In the genomic region with DNA sequence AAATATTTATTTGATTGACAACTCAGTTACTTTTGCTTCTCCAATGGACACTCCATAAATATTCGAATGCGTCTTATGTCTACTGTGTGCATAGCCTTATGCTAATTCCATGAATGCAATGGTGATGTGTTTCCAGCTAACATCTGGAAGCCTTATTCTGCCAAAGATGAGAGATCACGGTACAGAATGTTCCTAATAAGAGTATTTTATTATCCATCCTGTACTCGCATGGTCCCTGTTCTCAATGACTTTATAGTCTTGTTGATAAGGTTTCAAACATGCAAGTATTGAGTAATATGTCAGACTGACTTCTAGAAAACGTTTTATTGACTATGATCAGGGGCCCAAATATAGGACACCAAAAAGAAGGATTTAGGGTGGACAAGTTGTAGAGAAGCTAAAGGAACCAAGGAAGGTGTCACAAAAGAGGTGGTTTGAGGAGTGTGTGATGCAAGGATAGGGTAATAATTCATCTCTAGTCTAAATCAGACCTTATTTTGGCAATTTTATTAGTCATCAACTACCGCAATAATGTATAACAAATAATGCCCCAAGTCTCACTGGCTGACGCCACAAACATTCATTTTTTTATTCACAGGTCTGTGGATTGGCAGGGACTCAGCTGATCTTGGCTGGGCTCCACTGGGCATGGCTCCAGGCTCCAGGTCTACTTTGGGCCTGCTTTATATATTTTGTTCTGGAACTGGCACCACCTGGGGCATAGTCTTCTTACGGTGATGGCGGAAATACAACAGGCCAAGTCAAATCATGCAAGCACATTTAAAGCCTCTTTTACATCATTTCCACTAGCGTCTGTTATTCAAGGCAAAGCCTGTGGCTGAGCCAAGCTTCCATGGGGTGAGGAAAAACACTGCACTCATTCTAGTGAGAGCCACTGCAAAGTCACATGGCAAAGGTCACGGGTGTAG, we compare ENCODE assay signal across 16 cellular contexts. TPM values are rescaled to one million over a fixed set of nuclear protein-coding genes. Genes with fewer than 3 reads are reported as not detected.
DNase-seq lines count a peak whose midpoint lies in the region; ATAC-seq, FAIRE-seq and TF ChIP-seq lines count a peak whose summit lies in the region.
"Had no signal": no experiment of that assay in that cellular context is flagged by ENCODE, and none has a peak within 500 bp of the region (broad histone marks: within the 10 kb centered on the region; RNA-seq: fewer than 3 reads in every experiment).

No MANE protein-coding gene starts in this region.

- H3K36me3 ChIP-seq in right lobe of liver, result no peaks in the 10 kb centered on the region
- no peaks in the 10 kb centered on the region for H3K36me3 ChIP-seq in HepG2 (replicated peaks in 1 of 2; ENCODE audit: control insufficient read depth in 1 of 2, insufficient read depth in 2 of 2, low read length in 2 of 2)
- no peaks in the 10 kb centered on the region for H3K36me3 ChIP-seq in vagina
- H3K36me3 ChIP-seq: tibial artery had no signal

- H2AFZ ChIP-seq in HepG2 (ENCODE audit: low read length), result no peak overlapping the region

- no peak overlapping the region for H3K4me3 Mint-ChIP-seq in chondrocyte (ENCODE audit: unreplicated experiment)
- no peak overlapping the region for H3K4me3 Mint-ChIP-seq in effector memory CD8-positive, alpha-beta T cell

- H3K9me3 Mint-ChIP-seq in chondrocyte (ENCODE audit: low read depth), result peaks cover 3% of the 10 kb centered on the region
- H3K9me3 Mint-ChIP-seq in effector memory CD8-positive, alpha-beta T cell, result no peaks in the 10 kb centered on the region

- H3K27ac ChIP-seq in right lobe of liver (no peak overlapping the region), HepG2 (ENCODE audit: extremely low read length, insufficient read depth, low read length) (no peak overlapping the region), vagina (peak overlapping the region; percentile 55)
- H3K27ac ChIP-seq: tibial artery had no signal

- no peaks in the 10 kb centered on the region for H4K20me1 ChIP-seq in HepG2 (ENCODE audit: insufficient read depth, low read length)

- peak in 2 of 3 donors; percentile 37 to 69 for DNase-seq in right lobe of liver
- no peak for DNase-seq in HepG2 (ENCODE audit: low spot score)
- DNase-seq in astrocyte of the cerebellum (ENCODE audit: low read depth), result peak; percentile 68
- peak; percentile 27 for DNase-seq in globus pallidus (ENCODE audit: low spot score)
- DNase-seq in vagina (ENCODE audit: extremely low spot score in 2 of 2), result no peak
- no peak for DNase-seq in chondrocyte (ENCODE audit: low spot score)
- DNase-seq in effector memory CD8-positive, alpha-beta T cell, result no peak
- DNase-seq: activated CD4-positive, alpha-beta T cell treated with anti-CD3 and anti-CD28 coated beads for 48 hours; activated T-cell treated with anti-CD3 and anti-CD28 coated beads, Interleukin-2, amount 50 U/mL, for 48 hours; GF-D8; left ventricle myocardium superior; naive thymus-derived CD8-positive, alpha-beta T cell; Right ventricle myocardium superior; stimulated activated CD8-positive, alpha-beta memory T cell treated with anti-CD3 and anti-CD28 coated beads, Interleukin-4, amount 100 ng/mL, for 48 hours had no signal

- peaks cover 3% of the 10 kb centered on the region for H3K27me3 Mint-ChIP-seq in chondrocyte (ENCODE audit: low read depth)
- H3K27me3 Mint-ChIP-seq in effector memory CD8-positive, alpha-beta T cell, result peaks cover 4 to 27% of the 10 kb centered on the region in 2 donors

- no peak for TF ChIP-seq POLR2A in right lobe of liver (IDR thresholded peaks at IDR 0.05)
- TF ChIP-seq POLR2A in HepG2 (IDR thresholded peaks at IDR 0.05; ENCODE audit: insufficient read depth in 1 of 2, low read depth in 2 of 2, low read length in 2 of 2), result no peak
- TF ChIP-seq POLR2A in vagina (IDR thresholded peaks at IDR 0.05), result no peak

- ATAC-seq in right lobe of liver, result peak; percentile 42 to 65 (median 52)
- ATAC-seq in HepG2, result no peak
- no peak for ATAC-seq in HG03097 (IDR thresholded peaks at IDR 0.05; ENCODE audit: low FRiP score, unreplicated experiment)
- no peak for ATAC-seq in effector memory CD8-positive, alpha-beta T cell (replicated peaks)
- ATAC-seq: left ventricle myocardium superior had no signal

- POLR2A ChIA-PET in HepG2 (lab: Yijun Ruan, JAX), result no interaction called here

- intact Hi-C loops in right lobe of liver (cut with DNase I) (no loop called here), HepG2 (cut with micrococcal nuclease; ENCODE audit: unreplicated experiment) (no loop called here), vagina (cut with DNase I) (no loop called here)

- H3K36me3 Mint-ChIP-seq in chondrocyte (ENCODE audit: low read depth), result peaks cover 2% of the 10 kb centered on the region
- peaks cover 3% of the 10 kb centered on the region for H3K36me3 Mint-ChIP-seq in effector memory CD8-positive, alpha-beta T cell (ENCODE audit: insufficient read depth)

- no TSS peak for BruUV-seq in HepG2 (replicated peaks; lab: Mats Ljungman, UMichigan)

- H3K4me3 ChIP-seq in right lobe of liver (no peak overlapping the region), HepG2 (replicated peaks in 1 of 3; ENCODE audit: insufficient read depth in 1 of 3, low read depth in 2 of 3, low read length in 3 of 3) (no peak overlapping the region), astrocyte of the cerebellum (ENCODE audit: low read depth, low read length) (no peak overlapping the region), vagina (no peak overlapping the region)
- H3K4me3 ChIP-seq: tibial artery had no signal

- 59% methylated on average over 10 of the region's 11 CpGs for WGBS in right lobe of liver (ENCODE audit: insufficient coverage, low coverage, low lambda C conversion rate, missing lambda C conversion rate)
- WGBS in HepG2 (ENCODE audit: low lambda C conversion rate), result 46% methylated on average over 11 of the region's 11 CpGs

- no peak for TF ChIP-seq EP300 in HepG2 (IDR thresholded peaks at IDR 0.05; ENCODE audit: low read depth in 2 of 2, low read length in 2 of 2)
- no peak for TF ChIP-seq EP300 in HepG2 (CRISPR knock-in tag; IDR thresholded peaks at IDR 0.05; ENCODE audit: borderline replicate concordance)

- H3K9me3 ChIP-seq in right lobe of liver, result no peaks in the 10 kb centered on the region
- H3K9me3 ChIP-seq in HepG2 (ENCODE audit: low read length), result no peaks in the 10 kb centered on the region
- no peaks in the 10 kb centered on the region for H3K9me3 ChIP-seq in vagina
- H3K9me3 ChIP-seq: tibial artery had no signal

- no peak overlapping the region for H3K27ac Mint-ChIP-seq in chondrocyte (ENCODE audit: unreplicated experiment)
- no peak overlapping the region for H3K27ac Mint-ChIP-seq in effector memory CD8-positive, alpha-beta T cell

- CTCF ChIA-PET in HepG2 (lab: Yijun Ruan, JAX; ENCODE audit: low intra/inter-chr PET ratio, low total read pairs), result no interaction called here

- in situ Hi-C loops in HepG2 (cut with HindIII; ENCODE audit: extremely low pct_ligation_motif_present, low pct_unique_long_range_greater_than_20kb), result no loop called here
- in situ Hi-C loops in astrocyte of the cerebellum (cut with HindIII; ENCODE audit: low sequenced_read_pairs), result no loop called here

- H3K27me3 ChIP-seq in right lobe of liver (no peaks in the 10 kb centered on the region), HepG2 (ENCODE audit: control insufficient read depth in 1 of 2, insufficient read depth in 2 of 2, low read length in 2 of 2) (peaks cover 0 to 4% of the 10 kb centered on the region in 2 experiments; a peak in 2 of 5 replicates), vagina (no peaks in the 10 kb centered on the region)

- FAIRE-seq in HepG2 (lab: Jason Lieb, UNC), result no peak

- no peak for TF ChIP-seq CTCF in right lobe of liver (IDR thresholded peaks at IDR 0.05)
- no peak for TF ChIP-seq CTCF in HepG2 (CRISPR knock-in tag; IDR thresholded peaks at IDR 0.05)
- TF ChIP-seq CTCF in astrocyte of the cerebellum (IDR thresholded peaks at IDR 0.05; ENCODE audit: low read depth, low read length, missing control alignments), result no peak
- no peak for TF ChIP-seq CTCF in vagina (IDR thresholded peaks at IDR 0.05)
- no peak for TF ChIP-seq CTCF in chondrocyte (IDR thresholded peaks at IDR 0.05)

- H3K4me2 ChIP-seq in HepG2 (ENCODE audit: low read depth, low read length), result no peak overlapping the region

- no peak overlapping the region for H3K9ac ChIP-seq in HepG2 (ENCODE audit: insufficient read depth, low read depth, low read length)

- TF ChIP-seq RAD21 in HepG2 (CRISPR knock-in tag; IDR thresholded peaks at IDR 0.05), result no peak

- H3K4me1 ChIP-seq in right lobe of liver, result no peaks in the 10 kb centered on the region
- no peaks in the 10 kb centered on the region for H3K4me1 ChIP-seq in HepG2 (ENCODE audit: insufficient read depth, low read length)
- peaks cover 32% of the 10 kb centered on the region for H3K4me1 ChIP-seq in vagina
- H3K4me1 ChIP-seq: tibial artery had no signal

- no peaks in the 10 kb centered on the region for H3K79me2 ChIP-seq in HepG2 (ENCODE audit: insufficient read depth, low read length)

- H3K4me1 Mint-ChIP-seq in chondrocyte (ENCODE audit: low read depth), result peaks cover 20% of the 10 kb centered on the region
- H3K4me1 Mint-ChIP-seq in effector memory CD8-positive, alpha-beta T cell (ENCODE audit: low read depth in 2 of 2), result peaks cover 1 to 5% of the 10 kb centered on the region in 2 donors

RNA-seq across cellular contexts. Expression of a gene that starts 24.4 kb away (rescaled TPM):
- 1 to 10 TPM in 4 of 6 experiments, under 1 TPM in 2; 0.32 to 5.2 (median 1.1) TPM for total RNA-seq in right lobe of liver
- total RNA-seq in HepG2 (2016; rRNA removed; fragmentation: Illumina TruSeq; extraction: Trizol), result 1.7 and 2.3 TPM in 2 replicates
- total RNA-seq in HepG2 (2016; cell fraction: cytosol; rRNA removed; fragmentation: Illumina TruSeq; extraction: Trizol; ENCODE audit: low read depth), result 1.1 and 1.2 TPM in 2 replicates
- 1.9 and 3.0 TPM in 2 replicates for total RNA-seq in HepG2 (2016; cell fraction: insoluble cytoplasmic fraction; rRNA removed; fragmentation: Illumina TruSeq; extraction: Trizol)
- total RNA-seq in HepG2 (2016; cell fraction: membrane; rRNA removed; fragmentation: Illumina TruSeq; extraction: Trizol), result 2.0 and 2.5 TPM in 2 replicates
- total RNA-seq in HepG2 (2016; cell fraction: nucleus; rRNA removed; fragmentation: Illumina TruSeq; extraction: Trizol), result 2.2 and 2.3 TPM in 2 replicates
- polyA plus RNA-seq in HepG2 (2011; rRNA removed), result 0.46 and 0.51 TPM in 2 replicates
- 0.28 and 0.55 TPM in 2 replicates for polyA plus RNA-seq in HepG2 (2011; cell fraction: cytosol; rRNA removed)
- 0.24 and 0.35 TPM in 2 replicates for polyA plus RNA-seq in HepG2 (2011; cell fraction: nucleus; rRNA removed)
- polyA plus RNA-seq in HepG2 (2012), result 0.89 and 1.4 TPM in 2 replicates
- polyA plus RNA-seq in HepG2 (2016; cell fraction: cytosol; fragmentation: Illumina TruSeq; extraction: Trizol; ENCODE audit: low read depth), result 0.74 and 0.84 TPM in 2 replicates
- polyA plus RNA-seq in HepG2 (2016; cell fraction: insoluble cytoplasmic fraction; fragmentation: Illumina TruSeq; extraction: Trizol; ENCODE audit: low read depth), result 1.6 and 2.0 TPM in 2 replicates
- polyA plus RNA-seq in HepG2 (2016; cell fraction: membrane; fragmentation: Illumina TruSeq; extraction: Trizol; ENCODE audit: low read depth), result 1.7 and 1.8 TPM in 2 replicates
- polyA plus RNA-seq in HepG2 (2016; cell fraction: nucleus; fragmentation: Illumina TruSeq; extraction: Trizol; ENCODE audit: insufficient read depth, low read depth), result 2.8 and 3.1 TPM in 2 replicates
- polyA minus RNA-seq in HepG2 (2011; rRNA and poly(A)+ RNA removed; ENCODE audit: low replicate concordance), result 0.36 and 7.7 TPM in 2 replicates
- not detected in 2 replicates for polyA minus RNA-seq in HepG2 (2011; cell fraction: cytosol; rRNA and poly(A)+ RNA removed)
- 0.37 TPM in 1 of 2 replicates, not detected in the other for polyA minus RNA-seq in HepG2 (2011; cell fraction: nucleus; rRNA and poly(A)+ RNA removed)
- 26.0 TPM for total RNA-seq in vagina
- total RNA-seq in chondrocyte, result 0.63 to 1.0 TPM (median 0.95 TPM) in 3 replicates

Comparison
In these comparisons a context has a peak if more than half of its experiments do, and no peak if none do; other contexts are left out.
1. ATAC-seq: peak in right lobe of liver (4 of 4); none in HepG2 (single experiment), HG03097 (single experiment) and effector memory CD8-positive, alpha-beta T cell (single experiment).
2. DNase-seq: peak in right lobe of liver (2 of 3), astrocyte of the cerebellum (single experiment) and globus pallidus (single experiment); none in HepG2 (single experiment), vagina (0 of 2), chondrocyte (single experiment) and effector memory CD8-positive, alpha-beta T cell (0 of 3).